ENCODE assay signal across 1 cellular context in genomic region chr1:244970661-244971523, GRCh38.
TF ChIP-seq lines count a peak whose summit lies in the region.

No MANE protein-coding gene starts in this region.

TF ChIP-seq in HepG2, 621 proteins besides CTCF, POLR2A, EP300 and RAD21 (continued from another document and continues in another):
- TF ChIP-seq ZNF660 (CRISPR knock-in tag; IDR thresholded peaks at IDR 0.05; ENCODE audit: borderline replicate concordance, low read depth) (no peak), ZBTB49 (CRISPR knock-in tag; IDR thresholded peaks at IDR 0.05; ENCODE audit: borderline replicate concordance) (peak; percentile 15; the same call in 1 of the 2 replicates), RBAK (CRISPR knock-in tag; IDR thresholded peaks at IDR 0.05) (no peak), PHB2 (IDR thresholded peaks at IDR 0.05; ENCODE audit: partially characterized antibody) (no peak), ARNTL (CRISPR knock-in tag; IDR thresholded peaks at IDR 0.05) (no peak), RORA (CRISPR knock-in tag; IDR thresholded peaks at IDR 0.05) (no peak), ZNF770 (CRISPR knock-in tag; IDR thresholded peaks at IDR 0.05) (peak; percentile 95), NPAS2 (CRISPR knock-in tag; IDR thresholded peaks at IDR 0.05; ENCODE audit: borderline replicate concordance) (no peak), FOXC1 (CRISPR knock-in tag; IDR thresholded peaks at IDR 0.05; ENCODE audit: borderline replicate concordance) (peak; percentile 67; the same call in 1 of the 2 replicates), CC2D1A (CRISPR knock-in tag; IDR thresholded peaks at IDR 0.05) (no peak), ATF7 (IDR thresholded peaks at IDR 0.05) (no peak), ATF7 (CRISPR knock-in tag; IDR thresholded peaks at IDR 0.05) (no peak), RXRA (CRISPR knock-in tag; IDR thresholded peaks at IDR 0.05) (peak; percentile 35), ZNF691 (CRISPR knock-in tag; IDR thresholded peaks at IDR 0.05; ENCODE audit: borderline replicate concordance, low read depth) (no peak), ZNF781 (CRISPR knock-in tag; IDR thresholded peaks at IDR 0.05; ENCODE audit: borderline replicate concordance, not compliant biosample characterization) (peak; percentile 3), KLF11 (CRISPR knock-in tag; IDR thresholded peaks at IDR 0.05) (peak; percentile 29; the same call in 1 of the 2 replicates), ZNF367 (CRISPR knock-in tag; IDR thresholded peaks at IDR 0.05; ENCODE audit: borderline replicate concordance) (no peak), PHF20 (CRISPR knock-in tag; IDR thresholded peaks at IDR 0.05) (peak; percentile 78), CHD4 (IDR thresholded peaks at IDR 0.05; ENCODE audit: borderline replicate concordance, low read length) (no peak), ZFY (CRISPR knock-in tag; IDR thresholded peaks at IDR 0.05) (peak; percentile 62), ZBTB38 (CRISPR knock-in tag; IDR thresholded peaks at IDR 0.05) (no peak; the same call in 1 of the 2 replicates), ZNF235 (CRISPR knock-in tag; IDR thresholded peaks at IDR 0.05; ENCODE audit: borderline replicate concordance) (no peak), FOXP4 (CRISPR knock-in tag; IDR thresholded peaks at IDR 0.05) (no peak), AFF4 (CRISPR knock-in tag; IDR thresholded peaks at IDR 0.05) (0 out of 2 replicates have a peak, but pooled peaks have one; percentile 32), FOXK1 (CRISPR knock-in tag; IDR thresholded peaks at IDR 0.05; ENCODE audit: borderline replicate concordance, low read depth) (peak; percentile 45; the same call in 1 of the 2 replicates), ZNF143 (CRISPR knock-in tag; IDR thresholded peaks at IDR 0.05) (no peak), ZNF34 (CRISPR knock-in tag; IDR thresholded peaks at IDR 0.05; ENCODE audit: borderline replicate concordance) (no peak), ZNF20 (CRISPR knock-in tag; IDR thresholded peaks at IDR 0.05) (no peak), ZNF251 (CRISPR knock-in tag; IDR thresholded peaks at IDR 0.05) (no peak), ZNF562 (CRISPR knock-in tag; IDR thresholded peaks at IDR 0.05; ENCODE audit: borderline replicate concordance) (no peak), ZNF30 (CRISPR knock-in tag; IDR thresholded peaks at IDR 0.05) (no peak), MIER3 (CRISPR knock-in tag; IDR thresholded peaks at IDR 0.05; ENCODE audit: borderline replicate concordance) (no peak; the same call in none of the 2 replicates), PTBP1 (IDR thresholded peaks at IDR 0.05; ENCODE audit: low read depth, low read length, poor library complexity, severe bottlenecking) (peak; percentile 92), NFRKB (IDR thresholded peaks at IDR 0.05) (peak; percentile 89), HBP1 (CRISPR knock-in tag; IDR thresholded peaks at IDR 0.05; ENCODE audit: low read depth) (peak; percentile 74), NR2F1 (CRISPR knock-in tag; IDR thresholded peaks at IDR 0.05) (peak in 1 of 2 experiments; percentile 34; a peak in 1 of 4 replicates), SP1 (IDR thresholded peaks at IDR 0.05) (no peak), SP1 (CRISPR knock-in tag; IDR thresholded peaks at IDR 0.05) (peak; percentile 46; the same call in 1 of the 2 replicates), DNMT3B (CRISPR knock-in tag; conservative IDR thresholded peaks at IDR 0.05) (no peak), ATRX (CRISPR knock-in tag; IDR thresholded peaks at IDR 0.05; ENCODE audit: borderline replicate concordance) (no peak), HMGXB4 (CRISPR knock-in tag; IDR thresholded peaks at IDR 0.05; ENCODE audit: borderline replicate concordance in 1 of 2, low read depth in 1 of 2) (peak; percentile 76 to 87; a peak in 3 of 4 replicates), ZSCAN9 (CRISPR knock-in tag; IDR thresholded peaks at IDR 0.05; ENCODE audit: borderline replicate concordance) (peak; percentile 79; the same call in 1 of the 2 replicates), SALL2 (CRISPR knock-in tag; IDR thresholded peaks at IDR 0.05) (peak; percentile 85), CREM (IDR thresholded peaks at IDR 0.05) (peak; percentile 96), CREM (CRISPR knock-in tag; IDR thresholded peaks at IDR 0.05) (peak; percentile 71), ZNF260 (CRISPR knock-in tag; IDR thresholded peaks at IDR 0.05; ENCODE audit: borderline replicate concordance, low read depth) (no peak), ZNF850 (CRISPR knock-in tag; conservative IDR thresholded peaks at IDR 0.05) (no peak)
